Comparison of ENCODE assay signal across 1 cellular context in genomic region chr1:235367000-235367908, GRCh38.
A peak's percentile ranks its signal among the peaks of the same experiment; 100 is the strongest.
TF ChIP-seq lines count a peak whose summit lies in the region.

TBCE (plus strand) TSS chr1:235367427; CDS start chr1:235380050, 12,623 bp downstream.

TF ChIP-seq in HepG2, 621 proteins besides CTCF, POLR2A, EP300 and RAD21 (continued from another document and continues in another):
- TF ChIP-seq PRDM10 (CRISPR knock-in tag; IDR thresholded peaks at IDR 0.05; ENCODE audit: low read depth) (peak; percentile 45; the same call in 1 of the 2 replicates), AHDC1 (CRISPR knock-in tag; IDR thresholded peaks at IDR 0.05; ENCODE audit: borderline replicate concordance) (peak; percentile 12; the same call in 1 of the 2 replicates), ZNF772 (CRISPR knock-in tag; IDR thresholded peaks at IDR 0.05) (0 out of 2 replicates have a peak, but pooled peaks have one; percentile 53), ZNF747 (CRISPR knock-in tag; IDR thresholded peaks at IDR 0.05; ENCODE audit: borderline replicate concordance) (peak; percentile 71; the same call in 1 of the 2 replicates), SP2 (CRISPR knock-in tag; IDR thresholded peaks at IDR 0.05) (peak; percentile 90), ZKSCAN1 (IDR thresholded peaks at IDR 0.05; ENCODE audit: low read length) (no peak), MEF2D (CRISPR knock-in tag; IDR thresholded peaks at IDR 0.05) (peak; percentile 85), KDM5B (CRISPR knock-in tag; IDR thresholded peaks at IDR 0.05; ENCODE audit: borderline replicate concordance) (peak; percentile 71; the same call in 1 of the 2 replicates), ZNF18 (CRISPR knock-in tag; IDR thresholded peaks at IDR 0.05; ENCODE audit: insufficient replicate concordance) (no peak), ZBTB20 (CRISPR knock-in tag; IDR thresholded peaks at IDR 0.05; ENCODE audit: borderline replicate concordance, low read depth) (no peak), HMGXB4 (CRISPR knock-in tag; IDR thresholded peaks at IDR 0.05; ENCODE audit: borderline replicate concordance in 1 of 2, low read depth in 1 of 2) (peak; percentile 34 to 44; a peak in 1 of 4 replicates), RFXANK (CRISPR knock-in tag; IDR thresholded peaks at IDR 0.05) (no peak), NFIC (IDR thresholded peaks at IDR 0.05; ENCODE audit: low read length) (0 out of 2 replicates have a peak, but pooled peaks have one; percentile 14), CBX5 (CRISPR knock-in tag; IDR thresholded peaks at IDR 0.05; ENCODE audit: borderline replicate concordance) (0 out of 2 replicates have a peak, but pooled peaks have one; percentile 43), ZNF672 (CRISPR knock-in tag; IDR thresholded peaks at IDR 0.05) (no peak), MXD3 (CRISPR knock-in tag; IDR thresholded peaks at IDR 0.05) (peak; percentile 55; the same call in 1 of the 2 replicates), MAX (IDR thresholded peaks at IDR 0.05) (peak; percentile 68), ONECUT2 (CRISPR knock-in tag; IDR thresholded peaks at IDR 0.05) (no peak), KAT8 (CRISPR knock-in tag; IDR thresholded peaks at IDR 0.05) (peak; percentile 83), U2AF1 (optimal IDR thresholded peaks at IDR 0.05; ENCODE audit: low read depth, low read length) (no peak), ETV5 (CRISPR knock-in tag; IDR thresholded peaks at IDR 0.05; ENCODE audit: borderline replicate concordance) (peak; percentile 63), ZNF501 (CRISPR knock-in tag; IDR thresholded peaks at IDR 0.05) (peak; percentile 66; the same call in 1 of the 2 replicates), ZNF775 (CRISPR knock-in tag; IDR thresholded peaks at IDR 0.05; ENCODE audit: borderline replicate concordance) (no peak), ZNF646 (CRISPR knock-in tag; IDR thresholded peaks at IDR 0.05) (no peak), TFDP2 (CRISPR knock-in tag; IDR thresholded peaks at IDR 0.05) (no peak; the same call in 1 of the 2 replicates), SIN3A (IDR thresholded peaks at IDR 0.05; ENCODE audit: borderline replicate concordance, low read depth, low read length) (0 out of 2 replicates have a peak, but pooled peaks have one; percentile 63), ZNF224 (CRISPR knock-in tag; IDR thresholded peaks at IDR 0.05) (no peak)
